Comparison of ENCODE assay signal across 6 cellular contexts in genomic region chr11:65960824-65961266, GRCh38. TPM values are rescaled to one million over a fixed set of nuclear protein-coding genes. Genes with fewer than 3 reads are reported as not detected.
DNase-seq lines count a peak whose midpoint lies in the region; ATAC-seq, FAIRE-seq and TF ChIP-seq lines count a peak whose summit lies in the region.

No MANE protein-coding gene starts in this region.

- peaks cover 44% of the 10 kb centered on the region for H3K4me1 Mint-ChIP-seq in T-helper 2 cell treated with Interferon-gamma antibody and Interleukin-4, amounts not matched to agents 5 μg/mL and 100 μg/mL, for 36 hours (ENCODE audit: low read depth)

- no peaks in the 10 kb centered on the region for H3K27me3 ChIP-seq in AG04450 (ENCODE audit: control insufficient read depth, insufficient read depth, low read length)

- H3K27ac Mint-ChIP-seq in T-helper 2 cell treated with Interferon-gamma antibody and Interleukin-4, amounts not matched to agents 5 μg/mL and 100 μg/mL, for 36 hours, result peak overlapping the region; percentile 97

- peaks cover 10 to 13% of the 10 kb centered on the region in 2 donors for H3K4me1 ChIP-seq in kidney (ENCODE audit: control insufficient read depth in 1 of 2, insufficient read depth in 1 of 2, low read depth in 1 of 2, low read length in 2 of 2)

- intact Hi-C loops in kidney (cut with DNase I), result no loop called here

- no peak for FAIRE-seq in kidney (lab: Jason Lieb, UNC)

- TF ChIP-seq CTCF in AG04450 (IDR thresholded peaks at IDR 0.05; ENCODE audit: low read depth, low read length), result no peak
- no peak for TF ChIP-seq CTCF in kidney (IDR thresholded peaks at IDR 0.05; ENCODE audit: borderline replicate concordance, extremely low read depth, insufficient read depth)

- POLR2A ChIA-PET in AG04450 (lab: Yijun Ruan, JAX), result interaction anchor here (0.7 to 1.6 kb wide), 7 partner anchors 10 to 307 kb away, joined by 3 to 8 read pairs (median 5); partner anchors contain the start of genes BANF1, CCDC85B and EIF1AD

- peaks cover 6 to 13% of the 10 kb centered on the region in 2 donors for H3K36me3 ChIP-seq in kidney (ENCODE audit: control insufficient read depth in 1 of 2, insufficient read depth in 2 of 2, low read length in 2 of 2)

- H3K4me3 ChIP-seq in AG04450 (ENCODE audit: low read depth, low read length), result peak overlapping the region; percentile 89
- H3K4me3 ChIP-seq in kidney (ENCODE audit: low read length in 2 of 2), result peak overlapping the region; percentile 78 to 91

- no peaks in the 10 kb centered on the region for H3K27me3 Mint-ChIP-seq in T-helper 2 cell treated with Interferon-gamma antibody and Interleukin-4, amounts not matched to agents 5 μg/mL and 100 μg/mL, for 36 hours (ENCODE audit: low read depth)

- ATAC-seq in GM21619 (IDR thresholded peaks at IDR 0.05; ENCODE audit: unreplicated experiment) (no peak), HG03045 (IDR thresholded peaks at IDR 0.05; ENCODE audit: unreplicated experiment) (no peak)

- no peaks in the 10 kb centered on the region for H3K9me3 Mint-ChIP-seq in T-helper 2 cell treated with Interferon-gamma antibody and Interleukin-4, amounts not matched to agents 5 μg/mL and 100 μg/mL, for 36 hours

- peak overlapping the region; percentile 43 to 58 for H3K9ac ChIP-seq in kidney (ENCODE audit: low read length in 2 of 2)

- peak overlapping the region; percentile 82 for H3K4me3 Mint-ChIP-seq in T-helper 2 cell treated with Interferon-gamma antibody and Interleukin-4, amounts not matched to agents 5 μg/mL and 100 μg/mL, for 36 hours

- H3K27ac ChIP-seq in AG04450 (ENCODE audit: low read depth, low read length) (peak overlapping the region; percentile 85), kidney (ENCODE audit: low read depth in 2 of 2, low read length in 2 of 2) (peak overlapping the region; percentile 52 to 69)

- H3K9me3 ChIP-seq in AG04450 (ENCODE audit: control insufficient read depth, insufficient read depth, low read length), result no peaks in the 10 kb centered on the region; the same call in 1 of the 2 replicates
- H3K9me3 ChIP-seq in kidney (ENCODE audit: control insufficient read depth in 1 of 2, low read length in 2 of 2), result no peaks in the 10 kb centered on the region

- CTCF ChIA-PET in AG04450 (lab: Charles Lee), result interaction anchor here (2.6 to 3.1 kb wide), 2 partner anchors 72 to 76 kb away, joined by 8 to 21 read pairs; partner anchors contain the start of gene FIBP

- H3K36me3 Mint-ChIP-seq in T-helper 2 cell treated with Interferon-gamma antibody and Interleukin-4, amounts not matched to agents 5 μg/mL and 100 μg/mL, for 36 hours (ENCODE audit: low read depth), result peaks cover 29% of the 10 kb centered on the region

- DNase-seq in AG04450 (ENCODE audit: low read depth, low spot score) (no peak), kidney (no peak), NOMO-1 treated with dmso at 0.1 percent for 144 hours (lab: John Stamatoyannopoulos, UW; ENCODE audit: unreplicated experiment) (no peak)
- DNase-seq in T-helper 2 cell treated with Interferon-gamma antibody and Interleukin-4, amounts not matched to agents 5 μg/mL and 100 μg/mL, for 36 hours (ENCODE audit: low spot score), result no peak

RNA-seq across cellular contexts. Expression of gene SART1, which starts 0.7 kb away (rescaled TPM):
- 14.3 and 15.7 TPM in 2 replicates for polyA plus RNA-seq in AG04450 (2011; rRNA removed)
- 21.3 and 22.4 TPM in 2 replicates for polyA minus RNA-seq in AG04450 (2011; rRNA and poly(A)+ RNA removed)
- 48.6 TPM for total RNA-seq in kidney
- 48.7 TPM for polyA plus RNA-seq in kidney (ENCODE audit: insufficient read depth, low read depth, low replicate concordance)

RNA-seq across cellular contexts. Expression of gene TSGA10IP, which starts 15.6 kb away (rescaled TPM):
- polyA plus RNA-seq in AG04450 (2011; rRNA removed) (not detected in 2 replicates), kidney (ENCODE audit: insufficient read depth, low read depth, low replicate concordance) (not detected)
- not detected in 2 replicates for polyA minus RNA-seq in AG04450 (2011; rRNA and poly(A)+ RNA removed)
- not detected for total RNA-seq in kidney

RNA-seq across cellular contexts. Expression of gene EIF1AD, which starts 41.1 kb away (rescaled TPM):
- polyA plus RNA-seq in AG04450 (2011; rRNA removed) (23.9 and 24.0 TPM in 2 replicates), kidney (ENCODE audit: insufficient read depth, low read depth, low replicate concordance) (17.7 TPM)
- polyA minus RNA-seq in AG04450 (2011; rRNA and poly(A)+ RNA removed), result 37.6 and 45.7 TPM in 2 replicates
- total RNA-seq in kidney, result 37.5 TPM

RNA-seq across cellular contexts. Expression of gene BANF1, which starts 41.5 kb away (rescaled TPM):
- polyA plus RNA-seq in AG04450 (2011; rRNA removed) (225 and 227 TPM in 2 replicates), kidney (ENCODE audit: insufficient read depth, low read depth, low replicate concordance) (186 TPM)
- 59.4 and 71.9 TPM in 2 replicates for polyA minus RNA-seq in AG04450 (2011; rRNA and poly(A)+ RNA removed)
- 181 TPM for total RNA-seq in kidney

RNA-seq across cellular contexts. Expression of gene DRAP1, which starts 41.6 kb away (rescaled TPM):
- polyA plus RNA-seq in AG04450 (2011; rRNA removed) (96.9 and 130 TPM in 2 replicates), kidney (ENCODE audit: insufficient read depth, low read depth, low replicate concordance) (150 TPM)
- 34.5 and 39.0 TPM in 2 replicates for polyA minus RNA-seq in AG04450 (2011; rRNA and poly(A)+ RNA removed)
- total RNA-seq in kidney, result 51.2 TPM
